Comparison of ENCODE assay signal across 9 cellular contexts in the genomic region with DNA sequence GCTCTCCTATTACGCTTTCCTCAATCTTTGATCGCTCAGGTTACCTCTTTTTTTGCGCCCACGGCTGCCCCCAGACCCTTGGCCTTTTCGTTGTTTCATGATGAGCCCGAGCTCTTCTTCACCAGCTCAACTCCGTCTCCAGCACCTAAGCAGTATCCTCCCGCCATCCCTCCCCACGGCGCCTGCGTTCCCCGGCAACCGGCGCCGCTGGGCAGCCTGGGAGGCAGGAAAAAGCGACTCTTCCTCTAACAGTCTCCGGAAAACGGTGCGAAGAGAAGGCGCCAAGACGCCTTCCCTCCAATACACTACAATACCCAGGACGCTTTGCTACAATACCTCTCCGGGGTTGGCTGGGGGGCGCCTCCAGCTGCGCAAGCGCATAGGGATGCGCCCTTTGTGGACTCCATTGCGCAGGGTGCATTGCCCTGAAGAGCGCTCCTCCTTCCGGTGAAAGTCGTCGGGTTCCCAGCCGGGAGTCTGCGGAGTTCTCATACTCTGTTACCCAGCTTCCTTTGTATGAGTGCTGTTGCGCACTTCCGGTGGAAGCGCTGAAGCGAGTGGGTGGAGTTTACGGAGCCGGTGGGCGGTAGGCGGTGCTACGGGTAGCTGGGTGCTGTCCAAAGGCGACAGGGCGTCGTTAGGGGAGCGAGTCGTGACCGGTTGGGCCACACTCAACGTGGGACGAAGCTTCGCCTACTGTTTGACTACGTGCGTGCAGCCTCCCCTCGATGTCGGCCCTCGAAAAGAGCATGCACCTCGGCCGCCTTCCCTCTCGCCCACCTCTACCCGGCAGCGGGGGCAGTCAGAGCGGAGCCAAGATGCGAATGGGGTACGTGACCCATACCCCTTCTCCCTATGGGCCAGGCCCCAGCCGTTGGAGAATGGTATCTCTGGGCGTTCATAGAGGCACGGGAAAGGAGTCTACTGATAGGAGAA. TPM values are rescaled to one million over a fixed set of nuclear protein-coding genes. Genes with fewer than 3 reads are reported as not detected.
DNase-seq lines count a peak whose midpoint lies in the region; ATAC-seq, FAIRE-seq and TF ChIP-seq lines count a peak whose summit lies in the region.
"Had no signal": no experiment of that assay in that cellular context is flagged by ENCODE, and none has a peak within 500 bp of the region (broad histone marks: within the 10 kb centered on the region; RNA-seq: fewer than 3 reads in every experiment).

A gene with protein sequence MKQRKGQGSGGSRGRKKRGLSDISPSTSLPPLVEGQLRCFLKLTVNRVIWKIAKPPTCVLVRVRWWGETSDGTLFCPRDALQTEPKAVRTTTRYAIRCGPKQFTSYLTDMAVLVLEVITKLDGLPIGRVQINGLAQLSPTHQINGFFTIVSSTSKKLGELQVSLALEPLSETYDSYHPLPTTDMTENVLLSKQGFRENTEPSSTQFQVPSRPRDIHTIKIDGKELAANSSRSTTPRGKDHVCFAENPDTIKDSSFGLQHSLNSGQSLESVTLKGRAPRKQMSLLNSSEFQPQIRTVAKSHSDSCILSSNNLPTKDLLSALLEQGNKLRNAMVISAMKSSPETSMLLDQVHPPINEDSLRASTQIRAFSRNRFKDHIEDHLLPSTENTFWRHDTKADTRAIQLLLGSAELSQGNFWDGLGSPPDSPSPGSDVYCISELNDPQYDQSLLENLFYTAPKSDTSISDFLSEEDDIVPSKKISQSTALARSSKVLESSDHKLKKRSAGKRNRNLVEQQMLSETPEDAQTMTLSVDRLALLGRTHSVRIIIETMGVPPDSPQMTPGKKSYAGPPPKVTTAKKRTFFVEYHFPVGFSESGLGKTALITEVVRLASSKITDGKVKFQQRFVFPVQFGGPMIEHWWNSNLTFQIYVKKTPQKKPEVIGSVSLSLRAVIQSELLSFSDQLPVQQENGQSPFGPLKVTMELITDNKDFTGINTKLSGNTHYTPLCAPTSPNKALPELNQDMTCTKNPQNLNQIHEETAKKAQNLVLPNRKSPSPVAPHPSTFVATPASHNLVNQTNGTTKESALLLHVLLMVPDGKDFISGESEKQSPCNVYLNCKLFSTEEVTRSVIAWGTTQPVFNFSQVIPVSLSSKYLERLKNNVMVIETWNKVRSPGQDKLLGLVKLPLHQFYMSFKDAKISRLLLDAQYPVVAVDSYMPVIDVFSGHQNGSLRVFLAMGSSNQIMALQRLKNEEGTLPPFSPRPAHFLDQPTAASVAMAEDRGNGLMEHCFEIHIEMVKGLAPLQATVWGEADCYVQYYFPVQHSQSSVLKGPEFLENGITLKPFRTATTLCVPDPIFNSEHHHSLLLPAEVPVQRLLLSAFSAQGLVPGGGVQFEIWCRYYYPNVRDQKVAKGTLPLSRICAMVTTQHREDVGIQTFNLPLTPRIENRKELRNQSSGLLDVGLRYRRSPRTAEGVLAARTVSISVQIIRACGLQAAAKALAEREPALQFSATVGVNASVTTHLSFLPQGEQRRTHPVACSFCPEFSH (N-terminal part only) (minus strand): TSS at position 309 of the 936 bp plus-strand sequence. CDS start 210 bp downstream, at position 99.
A gene with protein sequence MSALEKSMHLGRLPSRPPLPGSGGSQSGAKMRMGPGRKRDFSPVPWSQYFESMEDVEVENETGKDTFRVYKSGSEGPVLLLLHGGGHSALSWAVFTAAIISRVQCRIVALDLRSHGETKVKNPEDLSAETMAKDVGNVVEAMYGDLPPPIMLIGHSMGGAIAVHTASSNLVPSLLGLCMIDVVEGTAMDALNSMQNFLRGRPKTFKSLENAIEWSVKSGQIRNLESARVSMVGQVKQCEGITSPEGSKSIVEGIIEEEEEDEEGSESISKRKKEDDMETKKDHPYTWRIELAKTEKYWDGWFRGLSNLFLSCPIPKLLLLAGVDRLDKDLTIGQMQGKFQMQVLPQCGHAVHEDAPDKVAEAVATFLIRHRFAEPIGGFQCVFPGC (plus strand): TSS at position 596 of the 936 bp plus-strand sequence. CDS start 133 bp downstream, at position 729.

- H3K4me3 Mint-ChIP-seq in chondrocyte (ENCODE audit: unreplicated experiment), result no peak within 1 kb of the TSS
- H3K4me3 Mint-ChIP-seq: stimulated activated naive CD8-positive, alpha-beta T cell treated with anti-CD3 and anti-CD28 coated beads, Interleukin-15, Interleukin-2, amounts not matched to agents 100 ng/mL and 50 ng/mL, for 24 hours had no signal

- H3K9ac ChIP-seq in kidney (ENCODE audit: low read length in 2 of 2), result peak within 1 kb of the TSS; percentile 74 to 93

- no peaks in the 10 kb centered on the region for H3K36me3 Mint-ChIP-seq in chondrocyte (ENCODE audit: low read depth)

- no peak within 1 kb of the TSS for H3K27ac Mint-ChIP-seq in chondrocyte (ENCODE audit: unreplicated experiment)
- H3K27ac Mint-ChIP-seq: stimulated activated naive CD8-positive, alpha-beta T cell treated with anti-CD3 and anti-CD28 coated beads, Interleukin-15, Interleukin-2, amounts not matched to agents 100 ng/mL and 50 ng/mL, for 24 hours had no signal

- intact Hi-C loops in kidney (cut with DNase I), result no loop called here

- ATAC-seq in HG03439 (IDR thresholded peaks at IDR 0.05; ENCODE audit: unreplicated experiment), result peak; percentile 94

- no peaks in the 10 kb centered on the region; the same call in 1 of the 2 replicates for H3K4me1 ChIP-seq in BE2C
- H3K4me1 ChIP-seq in kidney (ENCODE audit: control insufficient read depth in 1 of 2, insufficient read depth in 1 of 2, low read depth in 1 of 2, low read length in 2 of 2), result peaks cover 9 to 17% of the 10 kb centered on the region in 2 donors

- peaks cover 16% of the 10 kb centered on the region for H3K4me1 Mint-ChIP-seq in chondrocyte (ENCODE audit: low read depth)

- H3K27ac ChIP-seq in kidney (ENCODE audit: low read depth in 2 of 2, low read length in 2 of 2), result peak within 1 kb of the TSS; percentile 89 to 90

- peaks cover 16% of the 10 kb centered on the region for H3K36me3 ChIP-seq in BE2C
- peaks cover 8 to 12% of the 10 kb centered on the region in 2 donors for H3K36me3 ChIP-seq in kidney (ENCODE audit: control insufficient read depth in 1 of 2, insufficient read depth in 2 of 2, low read length in 2 of 2)

- DNase-seq in BE2C (peak; percentile 98), GM19238 (ENCODE audit: insufficient read length, low spot score) (peak; percentile 88), NCI-H510A (lab: John Stamatoyannopoulos, UW) (peak; percentile 99), chondrocyte (ENCODE audit: low spot score) (peak; percentile 99), kidney (peak; percentile 100)
- peak; percentile 97 for DNase-seq in activated CD4-positive, alpha-beta T cell treated with anti-CD3 and anti-CD28 coated beads for 1 hour
- peak; percentile 98 for DNase-seq in stimulated activated CD4-positive, alpha-beta T cell treated with anti-CD3 and anti-CD28 coated beads, Interleukin-15, amount 100 ng/mL, for 24 hours

- H3K27me3 ChIP-seq in BE2C, result no peaks in the 10 kb centered on the region

- no peaks in the 10 kb centered on the region for H3K27me3 Mint-ChIP-seq in chondrocyte (ENCODE audit: low read depth)
- H3K27me3 Mint-ChIP-seq: stimulated activated naive CD8-positive, alpha-beta T cell treated with anti-CD3 and anti-CD28 coated beads, Interleukin-15, Interleukin-2, amounts not matched to agents 100 ng/mL and 50 ng/mL, for 24 hours had no signal

- FAIRE-seq in kidney (lab: Jason Lieb, UNC), result peak; percentile 94

- no peaks in the 10 kb centered on the region for H3K9me3 ChIP-seq in BE2C
- H3K9me3 ChIP-seq in kidney (ENCODE audit: control insufficient read depth in 1 of 2, low read length in 2 of 2), result no peaks in the 10 kb centered on the region

- no peaks in the 10 kb centered on the region for H3K9me3 Mint-ChIP-seq in chondrocyte (ENCODE audit: low read depth)
- H3K9me3 Mint-ChIP-seq: stimulated activated naive CD8-positive, alpha-beta T cell treated with anti-CD3 and anti-CD28 coated beads, Interleukin-15, Interleukin-2, amounts not matched to agents 100 ng/mL and 50 ng/mL, for 24 hours had no signal

- H3K4me3 ChIP-seq in BE2C (ENCODE audit: low read depth, low read length) (peak within 1 kb of the TSS; percentile 92), kidney (ENCODE audit: low read length in 2 of 2) (peak within 1 kb of the TSS; percentile 93 to 96)

- peak; percentile 34 for TF ChIP-seq CTCF in BE2C (IDR thresholded peaks at IDR 0.05; ENCODE audit: low read depth, low read length)
- TF ChIP-seq CTCF in chondrocyte (IDR thresholded peaks at IDR 0.05), result peak; percentile 72
- no peak for TF ChIP-seq CTCF in kidney (IDR thresholded peaks at IDR 0.05; ENCODE audit: borderline replicate concordance, extremely low read depth, insufficient read depth)

RNA-seq across cellular contexts. Expression of the first gene that starts in this region (rescaled TPM):
- polyA plus RNA-seq in BE2C (2012; ENCODE audit: insufficient read depth, insufficient read length, low read depth), result 20.4 TPM
- total RNA-seq in chondrocyte (14.7 to 28.0 TPM (median 16.3 TPM) in 3 replicates), kidney (28.7 TPM)
- polyA plus RNA-seq in kidney (ENCODE audit: insufficient read depth, low read depth, low replicate concordance), result 5.6 TPM

RNA-seq across cellular contexts. Expression of the second gene that starts in this region (rescaled TPM):
- polyA plus RNA-seq in BE2C (2012; ENCODE audit: insufficient read depth, insufficient read length, low read depth), result 116 TPM
- total RNA-seq in chondrocyte, result 40.5 to 76.2 TPM (median 71.6 TPM) in 3 replicates
- 34.1 TPM for total RNA-seq in kidney
- polyA plus RNA-seq in kidney (ENCODE audit: insufficient read depth, low read depth, low replicate concordance), result 40.8 TPM

Comparison
In these comparisons a context has a peak if more than half of its experiments do, and no peak if none do; other contexts are left out.
1. Peak in every context shown above with its lines: DNase-seq, ATAC-seq, H3K4me3 ChIP-seq and H3K27ac ChIP-seq.